Comparison of ENCODE assay signal across 18 cellular contexts in genomic region chr5:29304555-29304954, GRCh38.
DNase-seq lines count a peak whose midpoint lies in the region; ATAC-seq, FAIRE-seq and TF ChIP-seq lines count a peak whose summit lies in the region.
"Had no signal": no experiment of that assay in that cellular context is flagged by ENCODE, and none has a peak within 500 bp of the region (broad histone marks: within the 10 kb centered on the region; RNA-seq: fewer than 3 reads in every experiment).

No MANE protein-coding gene starts in this region.

- no peaks in the 10 kb centered on the region for H4K20me1 ChIP-seq in PC-3 (ENCODE audit: low read length)

- H3K4me1 ChIP-seq in PC-3 (ENCODE audit: insufficient read depth, low read length), result peaks cover 22% of the 10 kb centered on the region
- H3K4me1 ChIP-seq: HAP-1 had no signal

- intact Hi-C loops in PC-3 (cut with micrococcal nuclease), result no loop called here

- no peak for TF ChIP-seq CTCF in 22Rv1 (IDR thresholded peaks at IDR 0.05)
- no peak for TF ChIP-seq CTCF in PC-3 (conservative IDR thresholded peaks at IDR 0.05; ENCODE audit: low read depth, low read length)
- no peak for TF ChIP-seq CTCF in bronchial epithelial cell (IDR thresholded peaks at IDR 0.05; ENCODE audit: insufficient read depth, low read length, severe bottlenecking)

- FAIRE-seq in H54 (lab: Jason Lieb, UNC) (peak; percentile 58), bronchial epithelial cell (lab: Jason Lieb, UNC) (no peak)
- FAIRE-seq: GM12892, GM19239 had no signal

- BruUV-seq in PC-3 (replicated peaks; lab: Mats Ljungman, UMichigan), result no TSS peak

- ATAC-seq in PC-3 (peak; percentile 80), GM21737 (IDR thresholded peaks at IDR 0.05; ENCODE audit: unreplicated experiment) (no peak)
- ATAC-seq: GM23338 had no signal

- no peaks in the 10 kb centered on the region for H3K9me3 ChIP-seq in PC-3 (ENCODE audit: low read length)
- H3K9me3 ChIP-seq: HAP-1 had no signal

- H3K27me3 ChIP-seq in PC-3 (ENCODE audit: low read length), result no peaks in the 10 kb centered on the region
- H3K27me3 ChIP-seq in bronchial epithelial cell (ENCODE audit: control insufficient read depth, insufficient read depth, low read length), result no peaks in the 10 kb centered on the region

- DNase-seq in H54 (ENCODE audit: insufficient read length, low spot score) (no peak), PC-3 (peak; percentile 72), bronchial epithelial cell (ENCODE audit: low read depth) (peak; percentile 0), hippocampal formation (lab: John Stamatoyannopoulos, UW) (no peak)
- no peak for DNase-seq in stimulated activated CD8-positive, alpha-beta memory T cell treated with anti-CD3 and anti-CD28 coated beads, Interleukin-4, amount 100 ng/mL, for 48 hours
- DNase-seq: C1 segment of cervical spinal cord; Calu3; CD4-positive, alpha-beta memory T cell; COR-L47; DMS153; DND-41; HFFc6 had no signal

- no peaks in the 10 kb centered on the region for H3K9me2 ChIP-seq in PC-3 (replicated peaks; ENCODE audit: low read length)

- no peak overlapping the region for H3K4me3 ChIP-seq in PC-3 (ENCODE audit: low read length)
- H3K4me3 ChIP-seq in bronchial epithelial cell (ENCODE audit: low read depth, low read length), result no peak overlapping the region
- H3K4me3 ChIP-seq: GM23338, HAP-1 had no signal

- TF ChIP-seq POLR2A in H54 (IDR thresholded peaks at IDR 0.05; ENCODE audit: low read depth, low read length), result no peak

- 0 out of 2 replicates have a peak overlapping the region, but pooled peaks have one; percentile 22 for H3K4me2 ChIP-seq in PC-3 (ENCODE audit: low read length)
- H3K4me2 ChIP-seq: GM23338 had no signal

- H3F3A ChIP-seq in PC-3 (ENCODE audit: low read length, unreplicated experiment), result no peaks in the 10 kb centered on the region

- H3K27ac ChIP-seq in 22Rv1, result peak overlapping the region; percentile 54
- peak overlapping the region; percentile 10 for H3K27ac ChIP-seq in PC-3 (ENCODE audit: low read length)

- CTCF ChIA-PET in PC-3 (lab: Charles Lee), result no interaction called here

- no peaks in the 10 kb centered on the region for H3K36me3 ChIP-seq in PC-3 (ENCODE audit: low read depth, low read length)
- H3K36me3 ChIP-seq in bronchial epithelial cell (ENCODE audit: control insufficient read depth, insufficient read depth, low read length), result no peaks in the 10 kb centered on the region
- H3K36me3 ChIP-seq: HAP-1 had no signal

- no peak overlapping the region for H3K9ac ChIP-seq in PC-3 (ENCODE audit: low read length)

- no peak overlapping the region for H2AFZ ChIP-seq in PC-3 (ENCODE audit: low read length)
- H2AFZ ChIP-seq: GM23338 had no signal

- POLR2A ChIA-PET in PC-3 (lab: Charles Lee; ENCODE audit: unreplicated experiment), result no interaction called here

- H3K79me2 ChIP-seq in PC-3 (ENCODE audit: low read length), result no peaks in the 10 kb centered on the region

Comparison
In these comparisons a context has a peak if more than half of its experiments do, and no peak if none do; other contexts are left out.
1. DNase-seq: peak in PC-3 (single experiment) and bronchial epithelial cell (single experiment); none in H54 (single experiment), stimulated activated CD8-positive, alpha-beta memory T cell treated with anti-CD3 and anti-CD28 coated beads, Interleukin-4, amount 100 ng/mL, for 48 hours (single experiment) and hippocampal formation (0 of 2).